23 cellular contexts compared by ENCODE assay signal in genomic region chr12:129002447-129002846, GRCh38.
DNase-seq lines count a peak whose midpoint lies in the region; ATAC-seq and TF ChIP-seq lines count a peak whose summit lies in the region.
"Had no signal": no experiment of that assay in that cellular context is flagged by ENCODE, and none has a peak within 500 bp of the region (broad histone marks: within the 10 kb centered on the region; RNA-seq: fewer than 3 reads in every experiment).

No MANE protein-coding gene starts in this region.

- intact Hi-C loops in thyroid gland (cut with DNase I): no loop called here
- intact Hi-C loops in psoas muscle (cut with DNase I): no loop called here

- TF ChIP-seq CTCF in osteoblast (IDR thresholded peaks at IDR 0.05; ENCODE audit: extremely low read depth, low read depth, low read length) (no peak), thyroid gland (IDR thresholded peaks at IDR 0.05) (no peak), psoas muscle (IDR thresholded peaks at IDR 0.05) (no peak)

- no peak overlapping the region for H3K4me3 ChIP-seq in osteoblast (ENCODE audit: insufficient read depth, low read length)
- H3K4me3 ChIP-seq in thyroid gland (replicated peaks in 1 of 3): no peak overlapping the region
- no peak overlapping the region for H3K4me3 ChIP-seq in psoas muscle
- H3K4me3 ChIP-seq: A549; BLaER1 treated with 17β-estradiol and CSF1 and Interleukin-3, amounts not matched to agents 10 nM and 100 nM; GM12878; GM23338 had no signal

- H3K27me3 ChIP-seq in osteoblast (ENCODE audit: insufficient read depth, low read length) (no peaks in the 10 kb centered on the region), thyroid gland (no peaks in the 10 kb centered on the region), psoas muscle (ENCODE audit: insufficient read depth in 3 of 3, low read length in 2 of 3) (peaks cover 0 to 3% (median 0%) of the 10 kb centered on the region in 3 donors)
- H3K27me3 ChIP-seq: BE2C; BLaER1 treated with 17β-estradiol and CSF1 and Interleukin-3, amounts not matched to agents 10 nM and 100 nM had no signal

- TF ChIP-seq POLR2A in thyroid gland (IDR thresholded peaks at IDR 0.05): no peak

- no peaks in the 10 kb centered on the region for H4K20me1 ChIP-seq in osteoblast (ENCODE audit: insufficient read depth, low read length)
- H4K20me1 ChIP-seq: BLaER1 treated with 17β-estradiol and CSF1 and Interleukin-3, amounts not matched to agents 10 nM and 100 nM had no signal

- H3K9me3 ChIP-seq in osteoblast (ENCODE audit: low read depth, low read length) (no peaks in the 10 kb centered on the region), thyroid gland (no peaks in the 10 kb centered on the region), psoas muscle (no peaks in the 10 kb centered on the region)
- H3K9me3 ChIP-seq: A549, BE2C had no signal

- WGBS in thyroid gland, 2 donors: 17 to 22% methylated on average over 7 of the region's 7 CpGs
- 59 to 73% (median 67%) methylated on average over 7 of the region's 7 CpGs for WGBS in psoas muscle, 3 donors

- no peak overlapping the region for H3K27ac ChIP-seq in osteoblast (ENCODE audit: low read depth, low read length)
- peak overlapping the region in 1 of 3 donors; percentile 15 for H3K27ac ChIP-seq in thyroid gland
- no peak overlapping the region for H3K27ac ChIP-seq in psoas muscle
- H3K27ac ChIP-seq: A549; BLaER1 treated with 17β-estradiol and CSF1 and Interleukin-3, amounts not matched to agents 10 nM and 100 nM had no signal

- H3K4me2 ChIP-seq in osteoblast (ENCODE audit: insufficient read depth, low read length): no peak overlapping the region
- H3K4me2 ChIP-seq: A549; BLaER1 treated with 17β-estradiol and CSF1 and Interleukin-3, amounts not matched to agents 10 nM and 100 nM; GM23338 had no signal

- no peak overlapping the region for H2AFZ ChIP-seq in osteoblast (ENCODE audit: low read length)
- H2AFZ ChIP-seq: GM23338 had no signal

- ATAC-seq in GM18511 (IDR thresholded peaks at IDR 0.05; ENCODE audit: unreplicated experiment): no peak
- ATAC-seq in GM19467 (IDR thresholded peaks at IDR 0.05; ENCODE audit: unreplicated experiment): no peak
- no peak for ATAC-seq in psoas muscle
- ATAC-seq: A549, GM12878, GM23338, HCT116 had no signal

- no peaks in the 10 kb centered on the region for H3K36me3 ChIP-seq in osteoblast (ENCODE audit: insufficient read depth, low read length)
- H3K36me3 ChIP-seq in thyroid gland: no peaks in the 10 kb centered on the region
- H3K36me3 ChIP-seq in psoas muscle (ENCODE audit: insufficient read depth in 1 of 2, low read depth in 1 of 2): no peaks in the 10 kb centered on the region
- H3K36me3 ChIP-seq: BE2C; BLaER1 treated with 17β-estradiol and CSF1 and Interleukin-3, amounts not matched to agents 10 nM and 100 nM had no signal

- H3K4me1 ChIP-seq in osteoblast (ENCODE audit: insufficient read depth, low read length): no peaks in the 10 kb centered on the region
- peaks cover 0 to 3% of the 10 kb centered on the region in 2 donors for H3K4me1 ChIP-seq in thyroid gland
- no peaks in the 10 kb centered on the region for H3K4me1 ChIP-seq in psoas muscle
- H3K4me1 ChIP-seq: A549, BE2C had no signal

- DNase-seq in DMS79 (lab: John Stamatoyannopoulos, UW) (peak; percentile 49), mesenteric fat pad (ENCODE audit: low spot score) (peak; percentile 16), osteoblast (ENCODE audit: insufficient read length, low spot score, missing footprints) (peak; percentile 74), thyroid gland (peak; percentile 11 to 55), psoas muscle (no peak)
- DNase-seq: 8988T; ACHN; AML-193; BE2C; Calu3; CD4-positive, alpha-beta T cell; CD8-positive, alpha-beta memory T cell; DMS53; EL; GDM1; H9 had no signal

- H3K79me2 ChIP-seq in osteoblast (ENCODE audit: insufficient read depth, low read length): no peaks in the 10 kb centered on the region

Comparison
In these comparisons a context has a peak if more than half of its experiments do, and no peak if none do; other contexts are left out.
1. DNase-seq: peak in DMS79 (single experiment), mesenteric fat pad (single experiment), osteoblast (single experiment) and thyroid gland (2 of 2); none in psoas muscle (0 of 2).